ENCODE assay signal across 1 cellular context in genomic region chr1:247331526-247332214, GRCh38.
TF ChIP-seq lines count a peak whose summit lies in the region.

TSS of gene ZNF496 (minus strand) at chr1:247331867. CDS start at chr1:247329578, 2,289 bp downstream.

TF ChIP-seq in H1, 55 proteins besides CTCF, POLR2A, EP300 and RAD21:
- TF ChIP-seq EGR1 (IDR thresholded peaks at IDR 0.05; ENCODE audit: borderline replicate concordance, low read depth, low read length) (peak; percentile 81), CBX8 (IDR thresholded peaks at IDR 0.05; ENCODE audit: borderline replicate concordance, low read depth, low read length) (no peak), POLR2AphosphoS5 (IDR thresholded peaks at IDR 0.05; ENCODE audit: low read depth, low read length) (no peak; the same call in 1 of the 2 replicates), SIN3A (conservative IDR thresholded peaks at IDR 0.05 in 1 of 2, IDR thresholded peaks at IDR 0.05 in 1 of 2; ENCODE audit: low read depth in 1 of 2, low read length in 2 of 2) (peak in 1 of 2 experiments; percentile 71; a peak in 3 of 4 replicates), CEBPB (IDR thresholded peaks at IDR 0.05; ENCODE audit: low read depth, low read length) (no peak), YY1 (IDR thresholded peaks at IDR 0.05; ENCODE audit: low read depth, low read length) (no peak), MAX (IDR thresholded peaks at IDR 0.05) (no peak), EZH2 (IDR thresholded peaks at IDR 0.05; ENCODE audit: low read depth, low read length, severe bottlenecking) (no peak), ATF2 (IDR thresholded peaks at IDR 0.05; ENCODE audit: low read length) (no peak), ATF3 (IDR thresholded peaks at IDR 0.05; ENCODE audit: insufficient read depth, low read depth, low read length) (no peak), FOSL1 (IDR thresholded peaks at IDR 0.05; ENCODE audit: insufficient read depth, low read depth, low read length) (no peak), NANOG (IDR thresholded peaks at IDR 0.05; ENCODE audit: insufficient read depth, low read depth, low read length, poor library complexity, severe bottlenecking) (no peak), RFX5 (IDR thresholded peaks at IDR 0.05; ENCODE audit: borderline replicate concordance, low read depth, low read length) (no peak), POU5F1 (IDR thresholded peaks at IDR 0.05; ENCODE audit: low read depth, low read length) (no peak), E2F6 (IDR thresholded peaks at IDR 0.05) (no peak), CHD2 (IDR thresholded peaks at IDR 0.05; ENCODE audit: low read length) (no peak), CHD7 (IDR thresholded peaks at IDR 0.05; ENCODE audit: insufficient replicate concordance, low read length) (no peak), SP4 (IDR thresholded peaks at IDR 0.05; ENCODE audit: low read length) (no peak), SAP30 (IDR thresholded peaks at IDR 0.05; ENCODE audit: insufficient read depth, insufficient replicate concordance, low read length) (no peak), BCL11A (IDR thresholded peaks at IDR 0.05; ENCODE audit: low read depth in 2 of 2, low read length in 2 of 2) (no peak), SP2 (IDR thresholded peaks at IDR 0.05; ENCODE audit: low read length) (peak; percentile 66), GABPA (IDR thresholded peaks at IDR 0.05; ENCODE audit: borderline replicate concordance, insufficient read depth, low read length) (peak; percentile 19; the same call in 1 of the 2 replicates), TBP (IDR thresholded peaks at IDR 0.05; ENCODE audit: low read depth, low read length) (peak; percentile 31; the same call in 1 of the 2 replicates), RNF2 (IDR thresholded peaks at IDR 0.05; ENCODE audit: borderline replicate concordance, low read depth, low read length, missing control alignments, poor library complexity, severe bottlenecking) (no peak), KDM1A (IDR thresholded peaks at IDR 0.05; ENCODE audit: borderline replicate concordance, low read length) (no peak), NRF1 (IDR thresholded peaks at IDR 0.05; ENCODE audit: low read depth, low read length) (no peak), TAF7 (optimal IDR thresholded peaks at IDR 0.05; ENCODE audit: borderline replicate concordance, low read depth, low read length) (no peak), JUND (IDR thresholded peaks at IDR 0.05; ENCODE audit: low read length) (no peak), TEAD4 (IDR thresholded peaks at IDR 0.05; ENCODE audit: low read depth, low read length) (no peak), USF2 (IDR thresholded peaks at IDR 0.05; ENCODE audit: low read length) (no peak), GTF2F1 (IDR thresholded peaks at IDR 0.05; ENCODE audit: borderline replicate concordance, low read depth, low read length) (no peak), CHD1 (IDR thresholded peaks at IDR 0.05; ENCODE audit: low read depth, low read length) (no peak), KDM5A (IDR thresholded peaks at IDR 0.05; ENCODE audit: low read length) (no peak), RXRA (IDR thresholded peaks at IDR 0.05; ENCODE audit: insufficient read depth, low read depth, low read length) (no peak), BRCA1 (IDR thresholded peaks at IDR 0.05; ENCODE audit: low read depth, low read length) (no peak), SIX5 (IDR thresholded peaks at IDR 0.05; ENCODE audit: low read depth, low read length) (peak; percentile 7; the same call in 1 of the 2 replicates), TAF1 (IDR thresholded peaks at IDR 0.05; ENCODE audit: low read depth, low read length) (peak; percentile 67), ZNF274 (IDR thresholded peaks at IDR 0.05; ENCODE audit: borderline replicate concordance, extremely low read depth, low read length) (no peak), SIRT6 (IDR thresholded peaks at IDR 0.05; ENCODE audit: low read length) (no peak), SP1 (IDR thresholded peaks at IDR 0.05; ENCODE audit: low read depth, low read length) (no peak), SRF (IDR thresholded peaks at IDR 0.05; ENCODE audit: low read depth, low read length) (no peak), KDM4A (IDR thresholded peaks at IDR 0.05; ENCODE audit: low read depth, low read length, severe bottlenecking) (no peak), CREB1 (IDR thresholded peaks at IDR 0.05) (no peak), ASH2L (IDR thresholded peaks at IDR 0.05; ENCODE audit: low read length) (no peak), RBBP5 (IDR thresholded peaks at IDR 0.05; ENCODE audit: borderline replicate concordance, low read depth, low read length) (no peak), PHF8 (conservative IDR thresholded peaks at IDR 0.05; ENCODE audit: low read depth, low read length) (peak; percentile 90), SUZ12 (IDR thresholded peaks at IDR 0.05; ENCODE audit: low read length) (no peak), TCF12 (IDR thresholded peaks at IDR 0.05; ENCODE audit: low read depth, low read length) (no peak), BACH1 (IDR thresholded peaks at IDR 0.05; ENCODE audit: low read length) (no peak)
